In genomic region chr6:33427585-33428218, GRCh38 we compare ENCODE assay signal across 8 cellular contexts. TPM values are rescaled to one million over a fixed set of nuclear protein-coding genes. Genes with fewer than 3 reads are reported as not detected.
DNase-seq lines count a peak whose midpoint lies in the region; ATAC-seq and TF ChIP-seq lines count a peak whose summit lies in the region.

No MANE protein-coding gene starts in this region.

- peak overlapping the region; percentile 17; the same call in 1 of the 2 replicates for H2AFZ ChIP-seq in Karpas-422 (ENCODE audit: low read length)

- no peaks in the 10 kb centered on the region for H4K20me1 ChIP-seq in Karpas-422 (ENCODE audit: insufficient read depth, low read depth, low read length)

- H3K4me2 ChIP-seq in Karpas-422 (ENCODE audit: low read depth, low read length, poor library complexity, severe bottlenecking) = peak overlapping the region; percentile 96

- H3K36me3 ChIP-seq in Karpas-422 (ENCODE audit: insufficient read depth, low read length) (no peaks in the 10 kb centered on the region), testis (ENCODE audit: low read depth, missing control alignments) (no peaks in the 10 kb centered on the region)

- H3K9me3 ChIP-seq in Karpas-422 (ENCODE audit: low read length) (no peaks in the 10 kb centered on the region), testis (no peaks in the 10 kb centered on the region)

- H3K4me1 ChIP-seq in Karpas-422 (ENCODE audit: low read length) = peaks cover 71% of the 10 kb centered on the region
- H3K4me1 ChIP-seq in testis = peaks cover 48% of the 10 kb centered on the region

- H3K9ac ChIP-seq in Karpas-422 (ENCODE audit: low read length) = peak overlapping the region; percentile 81

- WGBS in testis, 2 donors = 0 to 2% methylated on average over 3 to 51 of the region's 79 CpGs

- H3K27me3 ChIP-seq in Karpas-422 (ENCODE audit: low read length) (no peaks in the 10 kb centered on the region), testis (no peaks in the 10 kb centered on the region)

- no peak for TF ChIP-seq POLR2A in testis (IDR thresholded peaks at IDR 0.05)

- TF ChIP-seq CTCF in epithelial cell of proximal tubule (conservative IDR thresholded peaks at IDR 0.05; ENCODE audit: low read depth, low read length) (no peak), testis (IDR thresholded peaks at IDR 0.05) (no peak)

- H3K79me2 ChIP-seq in Karpas-422 (ENCODE audit: low read length) = peaks cover 49% of the 10 kb centered on the region

- H3K4me3 ChIP-seq in Karpas-422 (ENCODE audit: low read length) (peak overlapping the region; percentile 69), epithelial cell of proximal tubule (ENCODE audit: low read depth, low read length) (peak overlapping the region; percentile 85), testis (peak overlapping the region; percentile 52 to 66)

- H3K9me2 ChIP-seq in Karpas-422 (replicated peaks; ENCODE audit: insufficient read depth, low read length) = no peaks in the 10 kb centered on the region

- intact Hi-C loops in testis (cut with DNase I; ENCODE audit: low total_unique reads) = no loop called here

- peak overlapping the region; percentile 34 for H3K27ac ChIP-seq in Karpas-422 (ENCODE audit: low read length)
- H3K27ac ChIP-seq in testis = peak overlapping the region; percentile 86 to 97

- no peak for ATAC-seq in HG03097 (IDR thresholded peaks at IDR 0.05; ENCODE audit: low FRiP score, unreplicated experiment)
- ATAC-seq in GM19351 (IDR thresholded peaks at IDR 0.05; ENCODE audit: unreplicated experiment) = no peak

- DNase-seq in D341Med (ENCODE audit: low spot score) (peak; percentile 83), Karpas-422 (peak; percentile 81), epithelial cell of proximal tubule (ENCODE audit: low read depth) (no peak), myocyte (ENCODE audit: low read depth) (peak; percentile 34), testis (peak; percentile 61)
- peak; percentile 80 for DNase-seq in activated CD8-positive, alpha-beta memory T cell treated with anti-CD3 and anti-CD28 coated beads, Interleukin-2, amount 50 U/mL, for 48 hours

RNA-seq across cellular contexts. Expression of gene SYNGAP1, which starts 7.8 kb away (rescaled TPM):
- total RNA-seq in Karpas-422 (2014; rRNA removed; shearing (Covaris generic); ENCODE audit: low replicate concordance) = 16.3 and 16.7 TPM in 2 replicates
- total RNA-seq in epithelial cell of proximal tubule (0.87 and 2.3 TPM in 2 replicates), myocyte (2.7 and 2.8 TPM in 2 replicates), testis (10 to 100 TPM; 29.4 to 43.9 TPM)
- polyA plus RNA-seq in myocyte (2012) = 16.6 TPM
- polyA plus RNA-seq in testis (ENCODE audit: insufficient read depth, low read depth, low replicate concordance) = 31.5 TPM

RNA-seq across cellular contexts. Expression of gene CUTA, which starts 9.8 kb away (rescaled TPM):
- 223 and 260 TPM in 2 replicates for total RNA-seq in Karpas-422 (2014; rRNA removed; shearing (Covaris generic); ENCODE audit: low replicate concordance)
- total RNA-seq in epithelial cell of proximal tubule = 206 and 273 TPM in 2 replicates
- total RNA-seq in myocyte = 163 and 189 TPM in 2 replicates
- polyA plus RNA-seq in myocyte (2012) = 406 TPM
- 100 to 1,000 TPM; 139 to 146 TPM for total RNA-seq in testis
- 132 TPM for polyA plus RNA-seq in testis (ENCODE audit: insufficient read depth, low read depth, low replicate concordance)

RNA-seq across cellular contexts. Expression of gene PHF1, which starts 16.9 kb away (rescaled TPM):
- 32.6 and 66.6 TPM in 2 replicates for total RNA-seq in Karpas-422 (2014; rRNA removed; shearing (Covaris generic); ENCODE audit: low replicate concordance)
- 20.7 and 25.4 TPM in 2 replicates for total RNA-seq in epithelial cell of proximal tubule
- total RNA-seq in myocyte = 54.4 and 55.5 TPM in 2 replicates
- polyA plus RNA-seq in myocyte (2012) = 64.9 TPM
- total RNA-seq in testis = 100 to 1,000 TPM; 184 to 218 TPM
- 216 TPM for polyA plus RNA-seq in testis (ENCODE audit: insufficient read depth, low read depth, low replicate concordance)

RNA-seq across cellular contexts. Expression of gene ZBTB9, which starts 26.7 kb away (rescaled TPM):
- total RNA-seq in Karpas-422 (2014; rRNA removed; shearing (Covaris generic); ENCODE audit: low replicate concordance) = 5.1 and 6.8 TPM in 2 replicates
- total RNA-seq in epithelial cell of proximal tubule (4.3 and 4.6 TPM in 2 replicates), myocyte (3.6 and 5.2 TPM in 2 replicates), testis (10 to 100 TPM; 15.2 to 15.7 TPM)
- polyA plus RNA-seq in myocyte (2012) = 7.0 TPM
- polyA plus RNA-seq in testis (ENCODE audit: insufficient read depth, low read depth, low replicate concordance) = 16.9 TPM

RNA-seq across cellular contexts. Expression of gene KIFC1, which starts 36.1 kb away (rescaled TPM):
- 37.8 and 42.8 TPM in 2 replicates for total RNA-seq in Karpas-422 (2014; rRNA removed; shearing (Covaris generic); ENCODE audit: low replicate concordance)
- total RNA-seq in epithelial cell of proximal tubule (117 and 126 TPM in 2 replicates), myocyte (0.35 and 0.52 TPM in 2 replicates), testis (10 to 100 TPM; 19.8 to 22.5 TPM)
- polyA plus RNA-seq in myocyte (2012) = 0.44 TPM
- 20.2 TPM for polyA plus RNA-seq in testis (ENCODE audit: insufficient read depth, low read depth, low replicate concordance)
